ENCODE assay signal across 16 cellular contexts in the genomic region with DNA sequence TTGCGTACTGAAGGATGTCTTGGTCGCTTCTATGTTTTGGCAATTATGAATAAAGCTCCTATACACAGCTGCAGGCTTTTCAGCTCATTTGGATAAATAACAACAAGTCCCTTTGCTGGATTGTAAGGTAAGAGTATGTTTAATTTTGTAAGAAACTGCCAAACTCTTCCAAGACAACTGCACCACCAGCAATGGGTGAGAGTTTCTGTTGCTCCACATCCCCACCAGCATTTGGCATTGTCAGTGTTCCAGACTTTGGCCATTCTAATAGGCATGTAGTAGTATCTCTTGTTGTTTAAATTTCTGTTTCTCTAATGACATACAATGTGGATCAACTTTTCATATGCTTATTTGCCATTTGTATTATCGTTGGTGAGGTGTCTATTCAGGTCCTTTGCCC. TPM values are rescaled to one million over a fixed set of nuclear protein-coding genes. Genes with fewer than 3 reads are reported as not detected.
DNase-seq lines count a peak whose midpoint lies in the region; ATAC-seq and TF ChIP-seq lines count a peak whose summit lies in the region.
"Had no signal": no experiment of that assay in that cellular context is flagged by ENCODE, and none has a peak within 500 bp of the region (broad histone marks: within the 10 kb centered on the region; RNA-seq: fewer than 3 reads in every experiment).

No MANE protein-coding gene starts in this region.

- no peak for TF ChIP-seq POLR2A in upper lobe of left lung (IDR thresholded peaks at IDR 0.05)

- 93 to 96% (median 96%) methylated on average over 3 of the region's 3 CpGs for WGBS in psoas muscle, 3 donors
- WGBS in upper lobe of left lung, 2 donors = 92 to 97% methylated on average over 3 of the region's 3 CpGs

- peaks cover 87% of the 10 kb centered on the region for H3K4me1 ChIP-seq in left ventricle myocardium inferior
- peaks cover 5 to 33% of the 10 kb centered on the region in 2 donors for H3K4me1 ChIP-seq in ascending aorta
- H3K4me1 ChIP-seq in psoas muscle = peaks cover 63% of the 10 kb centered on the region
- peaks cover 66 to 76% (median 72%) of the 10 kb centered on the region in 4 donors for H3K4me1 ChIP-seq in upper lobe of left lung

- no peak for TF ChIP-seq EP300 in upper lobe of left lung (IDR thresholded peaks at IDR 0.05)

- H3K9me3 ChIP-seq in left ventricle myocardium inferior (replicated peaks) (no peaks in the 10 kb centered on the region), ascending aorta (no peaks in the 10 kb centered on the region), psoas muscle (no peaks in the 10 kb centered on the region), upper lobe of left lung (no peaks in the 10 kb centered on the region)

- no peak overlapping the region for H3K4me3 ChIP-seq in left ventricle myocardium inferior
- H3K4me3 ChIP-seq in ascending aorta = no peak overlapping the region
- H3K4me3 ChIP-seq in psoas muscle = no peak overlapping the region
- H3K4me3 ChIP-seq in upper lobe of left lung = no peak overlapping the region

- DNase-seq in left ventricle myocardium inferior = no peak
- no peak for DNase-seq in Right ventricle myocardium superior
- DNase-seq in ascending aorta (ENCODE audit: low spot score in 2 of 2) = no peak
- no peak for DNase-seq in psoas muscle
- no peak for DNase-seq in upper lobe of left lung
- no peak for DNase-seq in SIG-M5 treated with dmso at 0.1 percent for 504 hours (lab: John Stamatoyannopoulos, UW; ENCODE audit: unreplicated experiment)
- no peak for DNase-seq in activated CD4-positive, alpha-beta T cell treated with anti-CD3 and anti-CD28 coated beads, Interleukin-2, amount 50 U/mL, for 4 hours
- DNase-seq in AG08396 (ENCODE audit: low spot score) = no peak
- DNase-seq: C1 segment of cervical spinal cord; CD8-positive, alpha-beta memory T cell; KG1; NCI-H1105 treated with DMSO at 0.1 percent for 48 hours; NCI-H1694; NCI-H748 treated with DMSO at 0.1 percent for 48 hours; OCI-M1; SHP77 treated with DMSO at 0.1 percent for 48 hours had no signal

- TF ChIP-seq CTCF in left ventricle myocardium inferior (IDR thresholded peaks at IDR 0.05; ENCODE audit: borderline replicate concordance) = no peak
- TF ChIP-seq CTCF in ascending aorta (IDR thresholded peaks at IDR 0.05) = no peak
- TF ChIP-seq CTCF in psoas muscle (IDR thresholded peaks at IDR 0.05) = no peak
- TF ChIP-seq CTCF in upper lobe of left lung (IDR thresholded peaks at IDR 0.05) = no peak

- intact Hi-C loops in left ventricle myocardium inferior (cut with micrococcal nuclease) = no loop called here
- intact Hi-C loops in Right ventricle myocardium superior (cut with DNase I) = no loop called here
- intact Hi-C loops in ascending aorta (cut with DNase I) = no loop called here
- intact Hi-C loops in psoas muscle (cut with DNase I) = loop anchor here in 1 of 2 donors (5.0 kb wide), 1 partner anchor 36 kb away; no protein-coding TSS in a partner anchor

- ATAC-seq in Right ventricle myocardium superior (ENCODE audit: poor library complexity) (no peak), psoas muscle (no peak), upper lobe of left lung (ENCODE audit: low FRiP score in 2 of 2) (no peak)

- H3K27ac ChIP-seq in left ventricle myocardium inferior (replicated peaks) (peak overlapping the region; percentile 85), ascending aorta (peak overlapping the region; percentile 77 to 94), psoas muscle (peak overlapping the region; percentile 90), upper lobe of left lung (peak overlapping the region in 3 of 4 donors; percentile 36 to 73 (median 69))

- H3K36me3 ChIP-seq in left ventricle myocardium inferior (no peaks in the 10 kb centered on the region), ascending aorta (no peaks in the 10 kb centered on the region), psoas muscle (ENCODE audit: insufficient read depth in 1 of 2, low read depth in 1 of 2) (no peaks in the 10 kb centered on the region), upper lobe of left lung (no peaks in the 10 kb centered on the region)

- H3K27me3 ChIP-seq in left ventricle myocardium inferior (ENCODE audit: low read depth) = no peaks in the 10 kb centered on the region
- H3K27me3 ChIP-seq in ascending aorta = no peaks in the 10 kb centered on the region
- H3K27me3 ChIP-seq in psoas muscle (ENCODE audit: insufficient read depth in 3 of 3, low read length in 2 of 3) = no peaks in the 10 kb centered on the region
- H3K27me3 ChIP-seq in upper lobe of left lung = no peaks in the 10 kb centered on the region

RNA-seq across cellular contexts. Expression of a gene that starts 44.3 kb away (rescaled TPM):
- 44.0 TPM for total RNA-seq in left ventricle myocardium inferior
- 46.2 TPM for total RNA-seq in Right ventricle myocardium superior
- 44.1 TPM for total RNA-seq in ascending aorta
- 10 to 100 TPM; 31.5 to 92.1 (median 53.4) TPM for total RNA-seq in psoas muscle
- polyA plus RNA-seq in psoas muscle = 10 to 100 TPM; 15.6 to 33.3 (median 19.1) TPM
- 100 to 1,000 TPM in 1 of 6 donors, 10 to 100 TPM in 5; 70.4 to 103 (median 83.2) TPM for total RNA-seq in upper lobe of left lung
